ENCODE assay signal across 22 cellular contexts in the genomic region with DNA sequence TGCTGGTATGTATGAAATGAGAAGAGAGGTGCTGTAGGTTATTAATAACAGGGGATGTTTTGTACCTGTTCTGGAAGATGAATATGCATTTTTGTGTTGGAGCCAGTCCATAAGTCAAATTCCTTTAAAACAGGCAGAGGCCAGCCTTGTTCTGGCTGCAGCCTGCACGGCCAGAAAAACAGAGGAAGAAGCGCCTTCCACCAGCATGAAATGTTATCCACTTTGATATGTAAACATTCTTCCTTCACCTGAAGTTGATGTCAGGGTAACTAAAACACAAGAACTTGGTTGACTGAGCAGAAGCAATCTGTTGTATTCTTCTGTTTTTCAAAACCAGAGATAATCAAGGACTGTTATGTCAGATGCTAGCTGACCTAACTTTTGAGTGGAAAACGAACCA.
DNase-seq lines count a peak whose midpoint lies in the region; ATAC-seq, FAIRE-seq and TF ChIP-seq lines count a peak whose summit lies in the region.
"Had no signal": no experiment of that assay in that cellular context is flagged by ENCODE, and none has a peak within 500 bp of the region (broad histone marks: within the 10 kb centered on the region; RNA-seq: fewer than 3 reads in every experiment).

No MANE protein-coding gene starts in this region.

- no peak for TF ChIP-seq RAD21 in H1 (IDR thresholded peaks at IDR 0.05 in 1 of 2, conservative IDR thresholded peaks at IDR 0.05 in 1 of 2; ENCODE audit: low read depth in 2 of 2, low read length in 2 of 2)

- H3K14ac ChIP-seq in H1 (ENCODE audit: insufficient read length) (no peak overlapping the region), neuronal stem cell (ENCODE audit: low read length) (no peak overlapping the region)

- H2AK5ac ChIP-seq in H1 (ENCODE audit: low read depth, low read length) (no peak overlapping the region), neuronal stem cell (ENCODE audit: low read depth, low read length) (no peak overlapping the region)

- peak overlapping the region in 2 of 3 donors; percentile 4 to 33 for H3K27ac Mint-ChIP-seq in CD4-positive, CD25-positive, alpha-beta regulatory T cell
- H3K27ac Mint-ChIP-seq in Calu3 (ENCODE audit: unreplicated experiment), result no peak overlapping the region
- H3K27ac Mint-ChIP-seq: activated CD4-positive, alpha-beta T cell treated with anti-CD3 and anti-CD28 coated beads, Interleukin-2, amount 10 ng/mL, durations not matched to agents 24 days and 14 days; activated CD8-positive, alpha-beta memory T cell treated with anti-CD3 and anti-CD28 coated beads, Interleukin-2, amount 10 ng/mL, durations not matched to agents 7 days and 5 days; activated T-helper 17 cell treated with anti-CD3 and anti-CD28 coated beads, Interleukin-2, amount 50 U/mL, for 72 hours had no signal

- TF ChIP-seq EP300 in H1 (IDR thresholded peaks at IDR 0.05; ENCODE audit: borderline replicate concordance in 1 of 2, low read depth in 2 of 2, low read length in 2 of 2), result no peak

- no peak for ATAC-seq in CD4-positive, CD25-positive, alpha-beta regulatory T cell (ENCODE audit: low read depth in 2 of 2)
- ATAC-seq in GM18502 (IDR thresholded peaks at IDR 0.05; ENCODE audit: poor library complexity, unreplicated experiment) (no peak), GM18517 (IDR thresholded peaks at IDR 0.05; ENCODE audit: unreplicated experiment) (no peak), HG03159 (IDR thresholded peaks at IDR 0.05; ENCODE audit: unreplicated experiment) (no peak)
- ATAC-seq: activated CD8-positive, alpha-beta memory T cell treated with anti-CD3 and anti-CD28 coated beads, Interleukin-2, amount 10 ng/mL, durations not matched to agents 7 days and 5 days; activated T-helper 17 cell treated with anti-CD3 and anti-CD28 coated beads, Interleukin-2, amount 50 U/mL, for 72 hours; left lung had no signal

- H4K91ac ChIP-seq in H1 (replicated peaks; ENCODE audit: insufficient read length, low read length), result no peak overlapping the region
- H4K91ac ChIP-seq in neuronal stem cell (ENCODE audit: low read depth, low read length, poor library complexity), result no peak overlapping the region

- H4K8ac ChIP-seq in H1 (ENCODE audit: extremely low read depth, insufficient read depth, low read length) (no peak overlapping the region), neuronal stem cell (ENCODE audit: low read depth, low read length) (no peak overlapping the region)

- H3K36me3 ChIP-seq in CD4-positive, CD25-positive, alpha-beta regulatory T cell (ENCODE audit: control insufficient read depth, insufficient read depth, low read length), result no peaks in the 10 kb centered on the region
- H3K36me3 ChIP-seq in HUES48 (ENCODE audit: control insufficient read depth, insufficient read depth, low read length), result no peaks in the 10 kb centered on the region
- no peaks in the 10 kb centered on the region for H3K36me3 ChIP-seq in H1 (ENCODE audit: control insufficient read depth in 2 of 4, insufficient read depth in 4 of 4, low read length in 3 of 4)
- H3K36me3 ChIP-seq in neuronal stem cell (replicated peaks in 1 of 2; ENCODE audit: control insufficient read depth in 2 of 2, insufficient read depth in 2 of 2, low read length in 2 of 2), result no peaks in the 10 kb centered on the region
- H3K36me3 ChIP-seq: left lung, neutrophil, uterus had no signal

- no peak overlapping the region for H3K27ac ChIP-seq in CD4-positive, CD25-positive, alpha-beta regulatory T cell (ENCODE audit: insufficient read depth, low read length, poor library complexity, severe bottlenecking)
- H3K27ac ChIP-seq in HUES48 (ENCODE audit: low read depth, low read length), result no peak overlapping the region
- no peak overlapping the region for H3K27ac ChIP-seq in H1 (ENCODE audit: low read depth, low read length)
- H3K27ac ChIP-seq in neuronal stem cell (replicated peaks; ENCODE audit: low read length), result no peak overlapping the region
- H3K27ac ChIP-seq: C4-2B, left lung, neutrophil had no signal

- no peaks in the 10 kb centered on the region for H3K27me3 Mint-ChIP-seq in CD4-positive, CD25-positive, alpha-beta regulatory T cell
- no peaks in the 10 kb centered on the region for H3K27me3 Mint-ChIP-seq in Calu3 (ENCODE audit: unreplicated experiment)
- H3K27me3 Mint-ChIP-seq: activated CD4-positive, alpha-beta T cell treated with anti-CD3 and anti-CD28 coated beads, Interleukin-2, amount 10 ng/mL, durations not matched to agents 24 days and 14 days; activated CD8-positive, alpha-beta memory T cell treated with anti-CD3 and anti-CD28 coated beads, Interleukin-2, amount 10 ng/mL, durations not matched to agents 7 days and 5 days; activated T-helper 17 cell treated with anti-CD3 and anti-CD28 coated beads, Interleukin-2, amount 50 U/mL, for 72 hours had no signal

- TF ChIP-seq POLR2A in H1 (IDR thresholded peaks at IDR 0.05; ENCODE audit: control extremely low read depth in 1 of 2, low read depth in 2 of 2, low read length in 2 of 2), result no peak

- H2BK15ac ChIP-seq in H1 (ENCODE audit: low read length) (no peak overlapping the region), neuronal stem cell (ENCODE audit: low read length) (no peak overlapping the region)

- H3K4me2 ChIP-seq in H1 (ENCODE audit: insufficient read depth in 1 of 2, low read depth in 2 of 2, low read length in 2 of 2) (no peak overlapping the region; a peak in 1 of 4 replicates), neuronal stem cell (ENCODE audit: insufficient read depth, low read length, poor library complexity, severe bottlenecking) (no peak overlapping the region)

- H4K20me1 ChIP-seq in H1 (replicated peaks in 1 of 2; ENCODE audit: control insufficient read depth in 1 of 2, insufficient read depth in 2 of 2, low read length in 2 of 2), result no peaks in the 10 kb centered on the region

- no peak overlapping the region for H4K5ac ChIP-seq in H1 (ENCODE audit: insufficient read length, low read depth, low read length)

- no peak for TF ChIP-seq CTCF in H1 (IDR thresholded peaks at IDR 0.05; ENCODE audit: control extremely low read depth in 1 of 3, insufficient read depth in 1 of 3, low read depth in 1 of 3, low read length in 3 of 3)
- no peak for TF ChIP-seq CTCF in Calu3 (IDR thresholded peaks at IDR 0.05; ENCODE audit: unreplicated experiment)

- no peaks in the 10 kb centered on the region for H3K23me2 ChIP-seq in H1 (ENCODE audit: low read depth, low read length)

- CTCF ChIA-PET in H1 (lab: Charles Lee; ENCODE audit: partially characterized antibody) (no interaction called here), Calu3 (lab: Charles Lee) (no interaction called here)

- H3K4me3 ChIP-seq in CD4-positive, CD25-positive, alpha-beta regulatory T cell (ENCODE audit: low read depth, low read length), result no peak overlapping the region
- H3K4me3 ChIP-seq in HUES48 (ENCODE audit: low read depth, low read length) (0 out of 2 replicates have a peak overlapping the region, but pooled peaks have one; percentile 11), H1 (ENCODE audit: extremely low read depth in 1 of 4, insufficient read depth in 2 of 4, low read depth in 3 of 4, low read length in 4 of 4) (no peak overlapping the region), neuronal stem cell (ENCODE audit: low read length in 2 of 2) (no peak overlapping the region)
- H3K4me3 ChIP-seq: left lung, uterus had no signal

- peaks cover 24% of the 10 kb centered on the region for H3K4me1 ChIP-seq in CD4-positive, CD25-positive, alpha-beta regulatory T cell (ENCODE audit: control insufficient read depth, insufficient read depth, low read length, poor library complexity, severe bottlenecking)
- H3K4me1 ChIP-seq in HUES48 (ENCODE audit: control insufficient read depth, insufficient read depth, low read length) (peaks cover 48% of the 10 kb centered on the region), H1 (replicated peaks in 1 of 4; ENCODE audit: control insufficient read depth in 3 of 4, insufficient read depth in 4 of 4, low read length in 3 of 4) (peaks cover 4 to 15% (median 13%) of the 10 kb centered on the region in 4 experiments; a peak in 6 of 7 replicates), neuronal stem cell (ENCODE audit: control insufficient read depth in 2 of 2, insufficient read depth in 1 of 2, low read depth in 1 of 2, low read length in 2 of 2) (peaks cover 8 to 15% of the 10 kb centered on the region in 2 donors)
- H3K4me1 ChIP-seq: uterus had no signal

- no peak overlapping the region for H2AFZ ChIP-seq in H1 (ENCODE audit: low read length)
- H2AFZ ChIP-seq in neuronal stem cell (ENCODE audit: low read length), result peak overlapping the region; percentile 13

- peaks cover 6% of the 10 kb centered on the region for H3K36me3 Mint-ChIP-seq in CD4-positive, CD25-positive, alpha-beta regulatory T cell
- no peaks in the 10 kb centered on the region for H3K36me3 Mint-ChIP-seq in Calu3 (ENCODE audit: insufficient read depth, unreplicated experiment)

- H3K18ac ChIP-seq in H1 (ENCODE audit: extremely low read depth, low read length) (no peak overlapping the region), neuronal stem cell (ENCODE audit: low read length) (no peak overlapping the region)

- H2BK5ac ChIP-seq in H1 (ENCODE audit: low read depth, low read length) (no peak overlapping the region), neuronal stem cell (ENCODE audit: low read length) (no peak overlapping the region)

- H2BK120ac ChIP-seq in H1 (replicated peaks; ENCODE audit: low read depth, low read length) (no peak overlapping the region), neuronal stem cell (ENCODE audit: low read depth, low read length) (no peak overlapping the region)

- peaks cover 0 to 4% (median 0%) of the 10 kb centered on the region in 7 donors for H3K9me3 Mint-ChIP-seq in CD4-positive, CD25-positive, alpha-beta regulatory T cell
- H3K9me3 Mint-ChIP-seq in Calu3 (ENCODE audit: low read depth, unreplicated experiment), result no peaks in the 10 kb centered on the region
- H3K9me3 Mint-ChIP-seq: activated T-helper 17 cell treated with anti-CD3 and anti-CD28 coated beads, Interleukin-2, amount 50 U/mL, for 72 hours had no signal

- peak; percentile 91 for FAIRE-seq in H1 (lab: Jason Lieb, UNC)
- FAIRE-seq: endometrium had no signal

- DNase-seq in CD4-positive, CD25-positive, alpha-beta regulatory T cell, result no peak
- no peak for DNase-seq in H1 (ENCODE audit: low read depth in 1 of 2, low spot score in 2 of 2)
- no peak for DNase-seq in neuronal stem cell (ENCODE audit: low spot score)
- DNase-seq in Calu3, result no peak
- DNase-seq: activated CD4-positive, alpha-beta T cell treated with anti-CD3 and anti-CD28 coated beads, Interleukin-2, amount 10 ng/mL, durations not matched to agents 24 days and 14 days; activated CD8-positive, alpha-beta memory T cell treated with anti-CD3 and anti-CD28 coated beads, Interleukin-2, amount 10 ng/mL, durations not matched to agents 7 days and 5 days; cortex of kidney; DMS79 treated with DMSO at 0.1 percent for 48 hours; left lung; NCI-H1417 treated with DMSO at 0.1 percent for 48 hours; NCI-H524; stimulated activated CD4-positive, alpha-beta T cell treated with anti-CD3 and anti-CD28 coated beads, Interleukin-4, amount 100 ng/mL, for 4 hours; SW 1271; uterus had no signal

- H2BK20ac ChIP-seq in H1 (ENCODE audit: low read length), result no peak overlapping the region

- no peak overlapping the region for H3K4ac ChIP-seq in H1 (replicated peaks; ENCODE audit: insufficient read length, low read depth, low read length)
- no peak overlapping the region for H3K4ac ChIP-seq in neuronal stem cell (ENCODE audit: low read length)

- H3K9ac ChIP-seq in HUES48 (ENCODE audit: low read depth, low read length), result no peak overlapping the region
- no peak overlapping the region; a peak in 2 of 7 replicates for H3K9ac ChIP-seq in H1 (replicated peaks in 1 of 4; ENCODE audit: extremely low read depth in 1 of 4, low read depth in 3 of 4, low read length in 3 of 4)
- no peak overlapping the region for H3K9ac ChIP-seq in neuronal stem cell (ENCODE audit: low read depth, low read length, poor library complexity)

- no peaks in the 10 kb centered on the region for H3K79me2 ChIP-seq in H1 (ENCODE audit: control insufficient read depth in 1 of 2, insufficient read depth in 2 of 2, low read length in 2 of 2)

- H3K27me3 ChIP-seq in CD4-positive, CD25-positive, alpha-beta regulatory T cell (ENCODE audit: control insufficient read depth, insufficient read depth, low read length), result no peaks in the 10 kb centered on the region
- H3K27me3 ChIP-seq in HUES48 (ENCODE audit: control insufficient read depth, insufficient read depth, low read length) (no peaks in the 10 kb centered on the region), H1 (replicated peaks in 1 of 4; ENCODE audit: control insufficient read depth in 3 of 4, extremely low read depth in 1 of 4, insufficient read depth in 3 of 4, low read length in 3 of 4) (no peaks in the 10 kb centered on the region), neuronal stem cell (ENCODE audit: control insufficient read depth in 3 of 3, insufficient read depth in 3 of 3, low read depth in 1 of 3, low read length in 3 of 3) (no peaks in the 10 kb centered on the region)
- H3K27me3 ChIP-seq: left lung, neutrophil, uterus had no signal

- H3K23ac ChIP-seq in H1 (ENCODE audit: insufficient read length), result no peak overlapping the region
- H3K23ac ChIP-seq in neuronal stem cell (ENCODE audit: low read depth, low read length, poor library complexity), result no peak overlapping the region

- no peak overlapping the region for H3K56ac ChIP-seq in H1 (replicated peaks; ENCODE audit: insufficient read length, low read depth, low read length)

- H3K4me1 Mint-ChIP-seq in CD4-positive, CD25-positive, alpha-beta regulatory T cell, result peaks cover 27 to 44% (median 40%) of the 10 kb centered on the region in 4 donors
- peaks cover 12% of the 10 kb centered on the region for H3K4me1 Mint-ChIP-seq in Calu3 (ENCODE audit: low read depth, unreplicated experiment)

- POLR2A ChIA-PET in H1 (lab: Charles Lee; ENCODE audit: partially characterized antibody), result no interaction called here

- H3K4me3 Mint-ChIP-seq in CD4-positive, CD25-positive, alpha-beta regulatory T cell, result no peak overlapping the region
- H3K4me3 Mint-ChIP-seq in Calu3 (ENCODE audit: low read depth, unreplicated experiment), result no peak overlapping the region
- H3K4me3 Mint-ChIP-seq: activated CD4-positive, alpha-beta T cell treated with anti-CD3 and anti-CD28 coated beads, Interleukin-2, amount 10 ng/mL, durations not matched to agents 24 days and 14 days; activated CD8-positive, alpha-beta memory T cell treated with anti-CD3 and anti-CD28 coated beads, Interleukin-2, amount 10 ng/mL, durations not matched to agents 7 days and 5 days; activated T-helper 17 cell treated with anti-CD3 and anti-CD28 coated beads, Interleukin-2, amount 50 U/mL, for 72 hours had no signal

- BruUV-seq in Calu3 (replicated peaks; lab: Mats Ljungman, UMichigan), result no TSS peak

- intact Hi-C loops in Calu3 (cut with micrococcal nuclease; ENCODE audit: unreplicated experiment), result no loop called here

- 62% methylated on average over 3 of the region's 3 CpGs; no CpG with 5 or more reads in 1 of the 2 experiments for WGBS in H1 (ENCODE audit: extremely low coverage in 1 of 2, insufficient coverage in 1 of 2, insufficient read length in 1 of 2, insufficient replicate concordance in 2 of 2, low coverage in 1 of 2, low lambda C conversion rate in 2 of 2, missing lambda C conversion rate in 1 of 2), 2 experiments
- WGBS in neuronal stem cell (ENCODE audit: extremely low coverage in 2 of 2, insufficient read length in 2 of 2, insufficient replicate concordance in 1 of 2), 2 donors, result no CpG with 5 or more reads among the region's 3 CpGs

- H2BK12ac ChIP-seq in H1 (ENCODE audit: low read depth, low read length) (no peak overlapping the region), neuronal stem cell (ENCODE audit: low read length) (no peak overlapping the region)

- no peaks in the 10 kb centered on the region for H3K9me3 ChIP-seq in CD4-positive, CD25-positive, alpha-beta regulatory T cell (ENCODE audit: control insufficient read depth in 2 of 2, low read length in 2 of 2)
- H3K9me3 ChIP-seq in HUES48 (ENCODE audit: control insufficient read depth, insufficient read depth, low read length) (no peaks in the 10 kb centered on the region), H1 (ENCODE audit: insufficient read depth in 2 of 2, low read depth in 1 of 2, low read length in 1 of 2) (no peaks in the 10 kb centered on the region), neuronal stem cell (replicated peaks in 1 of 2; ENCODE audit: control insufficient read depth in 2 of 2, insufficient read depth in 1 of 2, low read depth in 1 of 2, low read length in 2 of 2) (peaks cover 0 to 2% of the 10 kb centered on the region in 2 donors)
- H3K9me3 ChIP-seq: left lung, neutrophil, uterus had no signal

- no peaks in the 10 kb centered on the region for H3K79me1 ChIP-seq in H1 (ENCODE audit: low read depth, low read length)
- no peaks in the 10 kb centered on the region for H3K79me1 ChIP-seq in neuronal stem cell (ENCODE audit: low read depth, low read length)
